ENCODE assay signal across 13 cellular contexts in genomic region chr10:77533887-77534278, GRCh38.
DNase-seq lines count a peak whose midpoint lies in the region; ATAC-seq and TF ChIP-seq lines count a peak whose summit lies in the region.
"Had no signal": no experiment of that assay in that cellular context is flagged by ENCODE, and none has a peak within 500 bp of the region (broad histone marks: within the 10 kb centered on the region; RNA-seq: fewer than 3 reads in every experiment).

No MANE protein-coding gene starts in this region.

- no peaks in the 10 kb centered on the region for H3K79me2 ChIP-seq in PC-9 (ENCODE audit: low read depth)

- H3K4me2 ChIP-seq in IMR-90 (ENCODE audit: low read depth, low read length) = no peak overlapping the region
- H3K4me2 ChIP-seq in PC-9 = peak overlapping the region; percentile 8; the same call in 1 of the 2 replicates

- H4K5ac ChIP-seq in IMR-90 (ENCODE audit: low read depth, low read length) = no peak overlapping the region; the same call in 1 of the 2 replicates

- peak overlapping the region; percentile 85 for H3K4ac ChIP-seq in IMR-90 (ENCODE audit: low read depth, low read length)

- peaks cover 28% of the 10 kb centered on the region for H3K9me1 ChIP-seq in IMR-90 (ENCODE audit: insufficient read depth, low read length)

- H3K36me3 ChIP-seq in IMR-90 (ENCODE audit: control insufficient read depth, insufficient read depth, low read length) = no peaks in the 10 kb centered on the region
- no peaks in the 10 kb centered on the region for H3K36me3 ChIP-seq in PC-9 (ENCODE audit: low read depth)
- H3K36me3 ChIP-seq in left ventricle myocardium inferior = no peaks in the 10 kb centered on the region
- H3K36me3 ChIP-seq: suprapubic skin had no signal

- no peaks in the 10 kb centered on the region for H3K27me3 ChIP-seq in IMR-90 (ENCODE audit: control insufficient read depth, insufficient read depth, low read length)
- H3K27me3 ChIP-seq in PC-9 (ENCODE audit: insufficient read depth, low read depth) = no peaks in the 10 kb centered on the region
- peaks cover 51% of the 10 kb centered on the region for H3K27me3 ChIP-seq in left ventricle myocardium inferior (ENCODE audit: low read depth)
- H3K27me3 ChIP-seq: suprapubic skin had no signal

- H3F3A ChIP-seq in PC-9 (ENCODE audit: insufficient read depth, low read depth) = peaks cover 13% of the 10 kb centered on the region; the same call in 1 of the 2 replicates

- H3K18ac ChIP-seq in IMR-90 (ENCODE audit: low read depth, low read length) = no peak overlapping the region

- no peaks in the 10 kb centered on the region for H3K9me2 ChIP-seq in PC-9 (ENCODE audit: insufficient read depth)

- H2AFZ ChIP-seq in IMR-90 (replicated peaks; ENCODE audit: low read length, poor library complexity) = no peak overlapping the region
- H2AFZ ChIP-seq in PC-9 = no peak overlapping the region

- H3K4me1 Mint-ChIP-seq in progenitor cell of endocrine pancreas (ENCODE audit: low read depth) = peaks cover 13% of the 10 kb centered on the region

- H4K91ac ChIP-seq in IMR-90 (ENCODE audit: insufficient read depth, low read depth, low read length) = peak overlapping the region; percentile 76; the same call in 1 of the 2 replicates

- POLR2A ChIA-PET in IMR-90 (lab: Charles Lee; ENCODE audit: unreplicated experiment) (no interaction called here), PC-9 (lab: Charles Lee; ENCODE audit: unreplicated experiment) (no interaction called here)

- H3K27me3 Mint-ChIP-seq in progenitor cell of endocrine pancreas = peaks cover 13% of the 10 kb centered on the region

- H3K9ac ChIP-seq in IMR-90 (ENCODE audit: low read depth, low read length) = no peak overlapping the region

- no peaks in the 10 kb centered on the region for H3K36me3 Mint-ChIP-seq in progenitor cell of endocrine pancreas (ENCODE audit: insufficient read depth)

- no peak for TF ChIP-seq RAD21 in IMR-90 (IDR thresholded peaks at IDR 0.05; ENCODE audit: low read length)

- H3K79me1 ChIP-seq in IMR-90 (ENCODE audit: low read depth in 1 of 2, low read length in 2 of 2) = peaks cover 0 to 33% of the 10 kb centered on the region in 2 experiments; a peak in 2 of 4 replicates

- in situ Hi-C loops in IMR-90 (cut with MboI; ENCODE audit: low sequenced_read_pairs) = no loop called here

- H3K14ac ChIP-seq in IMR-90 (replicated peaks; ENCODE audit: low read depth, low read length) = peak overlapping the region; percentile 43; the same call in 1 of the 2 replicates

- ATAC-seq in IMR-90 (ENCODE audit: low read depth) (no peak), GM21576 (IDR thresholded peaks at IDR 0.05; ENCODE audit: unreplicated experiment) (no peak), HG02588 (IDR thresholded peaks at IDR 0.05; ENCODE audit: unreplicated experiment) (no peak)
- ATAC-seq: activated T-cell treated with anti-CD3 and anti-CD28 coated beads, Interleukin-2, amount 50 U/mL, for 4 hours had no signal

- peak overlapping the region; percentile 81 for H2BK120ac ChIP-seq in IMR-90 (ENCODE audit: low read depth, low read length)

- H2AK5ac ChIP-seq in IMR-90 (ENCODE audit: low read depth, low read length) = 0 out of 2 replicates have a peak overlapping the region, but pooled peaks have one; percentile 76

- no peak overlapping the region for H3K4me3 Mint-ChIP-seq in progenitor cell of endocrine pancreas (ENCODE audit: low read depth)
- H3K4me3 Mint-ChIP-seq: activated T-cell treated with anti-CD3 and anti-CD28 coated beads, Interleukin-2, amount 50 U/mL, for 4 hours had no signal

- H2BK15ac ChIP-seq in IMR-90 (ENCODE audit: low read depth, low read length) = peak overlapping the region; percentile 77; the same call in 1 of the 3 replicates

- intact Hi-C loops in IMR-90 (cut with micrococcal nuclease) (loop anchor here (10.0 kb wide), 2 partner anchors 51 to 181 kb away; no protein-coding TSS in a partner anchor), PC-9 (cut with micrococcal nuclease; ENCODE audit: unreplicated experiment) (no loop called here), left ventricle myocardium inferior (cut with micrococcal nuclease) (no loop called here)

- H2BK5ac ChIP-seq in IMR-90 (ENCODE audit: low read depth, low read length, poor library complexity, severe bottlenecking) = no peak overlapping the region

- H4K20me1 ChIP-seq in IMR-90 (ENCODE audit: insufficient read depth, low read length) (no peaks in the 10 kb centered on the region), PC-9 (ENCODE audit: insufficient read depth) (no peaks in the 10 kb centered on the region)

- CTCF ChIA-PET in IMR-90 (lab: Yijun Ruan, JAX) (interaction anchor here (0.6 to 1.6 kb wide), 3 partner anchors 9 to 11 kb away, joined by 3 read pairs; no protein-coding TSS in a partner anchor), PC-9 (lab: Charles Lee) (interaction anchor here (0.6 kb wide), 1 partner anchor 359 kb away, joined by 3 read pairs; no protein-coding TSS in a partner anchor)

- H2AK9ac ChIP-seq in IMR-90 (replicated peaks; ENCODE audit: low read depth, low read length, poor library complexity) = no peak overlapping the region

- no CpG with 5 or more reads among the region's 1 CpG for WGBS in IMR-90 (ENCODE audit: extremely low coverage in 2 of 2, insufficient read length in 1 of 2), 2 experiments

- no peak for TF ChIP-seq POLR2A in IMR-90 (IDR thresholded peaks at IDR 0.05; ENCODE audit: low read depth, low read length)

- H3K56ac ChIP-seq in IMR-90 (ENCODE audit: extremely low read depth, insufficient read depth, low read length) = no peak overlapping the region

- no peaks in the 10 kb centered on the region for H3K9me3 Mint-ChIP-seq in progenitor cell of endocrine pancreas (ENCODE audit: low read depth)
- H3K9me3 Mint-ChIP-seq: activated T-cell treated with anti-CD3 and anti-CD28 coated beads, Interleukin-2, amount 50 U/mL, for 4 hours had no signal

- no peak overlapping the region for H3K23ac ChIP-seq in IMR-90 (ENCODE audit: low read depth, low read length)

- H3K27ac ChIP-seq in 22Rv1 = peak overlapping the region; percentile 41
- no peak overlapping the region for H3K27ac ChIP-seq in IMR-90 (ENCODE audit: insufficient read depth, low read length)
- H3K27ac ChIP-seq in PC-9 = no peak overlapping the region
- no peak overlapping the region for H3K27ac ChIP-seq in left ventricle myocardium inferior (replicated peaks)
- H3K27ac ChIP-seq: suprapubic skin had no signal

- H3K27ac Mint-ChIP-seq in progenitor cell of endocrine pancreas = no peak overlapping the region

- DNase-seq in IMR-90 (no peak), PC-9 (peak in 1 of 2 experiments; percentile 43), kidney glomerular epithelial cell (lab: John Stamatoyannopoulos, UW) (peak; percentile 17), progenitor cell of endocrine pancreas (ENCODE audit: low spot score, unreplicated experiment) (no peak), left ventricle myocardium inferior (no peak)
- DNase-seq: activated T-cell treated with anti-CD3 and anti-CD28 coated beads, Interleukin-2, amount 50 U/mL, for 4 hours; NCI-H524; stimulated activated CD4-positive, alpha-beta T cell treated with anti-CD3 and anti-CD28 coated beads, Interleukin-12 subunit alpha, Interleukin-12 subunit beta, amount 100 ng/mL, for 4 hours; T-helper 2 cell had no signal

- H3K9me3 ChIP-seq in IMR-90 (ENCODE audit: control insufficient read depth, insufficient read depth, low read length) (no peaks in the 10 kb centered on the region), PC-9 (ENCODE audit: insufficient read depth, low read depth) (no peaks in the 10 kb centered on the region), left ventricle myocardium inferior (replicated peaks) (no peaks in the 10 kb centered on the region)
- H3K9me3 ChIP-seq: suprapubic skin had no signal

- H2BK20ac ChIP-seq in IMR-90 (ENCODE audit: low read depth, low read length) = peak overlapping the region; percentile 87

- no peak overlapping the region for H4K8ac ChIP-seq in IMR-90 (ENCODE audit: low read depth in 2 of 2, low read length in 2 of 2)

- peaks cover 33% of the 10 kb centered on the region for H3K4me1 ChIP-seq in IMR-90 (ENCODE audit: control insufficient read depth, insufficient read depth, low read length)
- peaks cover 55% of the 10 kb centered on the region for H3K4me1 ChIP-seq in PC-9 (replicated peaks; ENCODE audit: insufficient read depth)
- no peaks in the 10 kb centered on the region for H3K4me1 ChIP-seq in left ventricle myocardium inferior

- no TSS peak for BruUV-seq in IMR-90 (replicated peaks; lab: Mats Ljungman, UMichigan)
- BruUV-seq in PC-9 (replicated peaks; lab: Mats Ljungman, UMichigan) = no TSS peak

- H3K4me3 ChIP-seq in IMR-90 (ENCODE audit: insufficient read depth, low read depth, low read length) (no peak overlapping the region), PC-9 (no peak overlapping the region), left ventricle myocardium inferior (no peak overlapping the region)
- H3K4me3 ChIP-seq: suprapubic skin had no signal

- TF ChIP-seq CTCF in 22Rv1 (IDR thresholded peaks at IDR 0.05) (no peak), IMR-90 (conservative IDR thresholded peaks at IDR 0.05; ENCODE audit: low read depth, low read length) (no peak), PC-9 (conservative IDR thresholded peaks at IDR 0.05) (no peak), progenitor cell of endocrine pancreas (IDR thresholded peaks at IDR 0.05; ENCODE audit: unreplicated experiment) (no peak), left ventricle myocardium inferior (IDR thresholded peaks at IDR 0.05; ENCODE audit: borderline replicate concordance) (no peak)

- dilution Hi-C loops in IMR-90 (cut with HindIII; ENCODE audit: low sequenced_read_pairs, unreplicated experiment) = no loop called here

TF ChIP-seq in IMR-90, 13 proteins besides CTCF, POLR2A, EP300 and RAD21:
- TF ChIP-seq CEBPB (IDR thresholded peaks at IDR 0.05; ENCODE audit: low read depth, low read length) = no peak
- no peak for TF ChIP-seq BHLHE40 (IDR thresholded peaks at IDR 0.05; ENCODE audit: low read depth, low read length)
- no peak for TF ChIP-seq MAZ (IDR thresholded peaks at IDR 0.05; ENCODE audit: borderline replicate concordance, low read depth, low read length)
- no peak for TF ChIP-seq SMC3 (IDR thresholded peaks at IDR 0.05; ENCODE audit: low read depth, low read length)
- no peak for TF ChIP-seq MXI1 (IDR thresholded peaks at IDR 0.05; ENCODE audit: borderline replicate concordance, low read depth, low read length)
- TF ChIP-seq ELK1 (IDR thresholded peaks at IDR 0.05; ENCODE audit: borderline replicate concordance, low read depth, low read length) = no peak
